ENCODE assay signal across 8 cellular contexts in the genomic region with DNA sequence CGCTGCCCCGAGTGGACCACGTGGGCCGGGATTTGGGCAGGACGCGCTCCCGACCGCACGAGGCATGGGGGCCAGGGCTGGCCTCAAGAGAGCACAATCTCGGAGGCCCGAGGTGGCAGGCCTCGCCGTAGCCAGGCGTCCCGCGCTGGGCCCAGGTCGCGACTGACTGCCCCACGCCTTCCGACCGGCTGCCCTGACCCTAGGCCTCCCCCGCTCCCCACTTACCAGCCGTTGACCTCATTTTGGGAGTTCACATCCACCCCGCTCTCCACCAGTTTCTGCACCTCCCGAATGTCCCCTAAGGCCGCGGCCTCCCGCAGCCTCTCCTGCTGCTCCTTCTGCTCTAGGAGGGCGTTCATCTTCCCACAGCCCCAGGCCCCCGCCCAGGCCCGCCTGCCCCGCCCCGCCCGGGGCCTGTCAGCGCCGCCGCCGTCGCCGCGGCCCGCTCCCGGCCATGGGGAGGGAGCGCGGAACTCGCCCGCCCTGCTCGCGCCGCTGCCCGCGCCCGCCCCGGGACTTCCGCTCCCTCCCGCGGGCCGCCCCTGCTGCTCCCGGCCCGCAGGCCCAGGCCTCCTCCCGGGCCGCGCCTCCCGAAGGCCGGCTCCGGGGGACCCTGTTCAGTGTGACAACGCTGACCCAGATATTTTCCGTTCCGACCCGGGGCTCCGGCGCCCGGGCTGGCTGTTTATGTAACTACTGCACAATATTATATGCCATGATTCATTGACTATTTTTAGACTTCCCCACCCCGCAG. TPM values are rescaled to one million over a fixed set of nuclear protein-coding genes. Genes with fewer than 3 reads are reported as not detected.
DNase-seq lines count a peak whose midpoint lies in the region; FAIRE-seq and TF ChIP-seq lines count a peak whose summit lies in the region.

A gene with protein sequence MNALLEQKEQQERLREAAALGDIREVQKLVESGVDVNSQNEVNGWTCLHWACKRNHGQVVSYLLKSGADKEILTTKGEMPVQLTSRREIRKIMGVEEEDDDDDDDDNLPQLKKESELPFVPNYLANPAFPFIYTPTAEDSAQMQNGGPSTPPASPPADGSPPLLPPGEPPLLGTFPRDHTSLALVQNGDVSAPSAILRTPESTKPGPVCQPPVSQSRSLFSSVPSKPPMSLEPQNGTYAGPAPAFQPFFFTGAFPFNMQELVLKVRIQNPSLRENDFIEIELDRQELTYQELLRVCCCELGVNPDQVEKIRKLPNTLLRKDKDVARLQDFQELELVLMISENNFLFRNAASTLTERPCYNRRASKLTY (minus strand): TSS at position 619 of the 754 bp plus-strand sequence. CDS start 260 bp downstream, at position 359.

- no peaks in the 10 kb centered on the region for H3K27me3 ChIP-seq in neutrophil

- H3K4me1 ChIP-seq in neutrophil (ENCODE audit: control insufficient read depth in 1 of 2, insufficient read depth in 1 of 2, low read depth in 1 of 2, low read length in 1 of 2), result peaks cover 22% of the 10 kb centered on the region in 2 experiments

- DNase-seq in GM04503 (ENCODE audit: low read depth) (peak; percentile 79), HFF-Myc (ENCODE audit: extremely low read depth, low read depth) (peak; percentile 71), MV-4-11 (lab: John Stamatoyannopoulos, UW) (peak; percentile 91), SK-MEL-5 (ENCODE audit: low read depth, low spot score) (peak; percentile 89), frontal cortex (ENCODE audit: low spot score in 2 of 2) (peak; percentile 82 to 89)
- DNase-seq in activated naive CD4-positive, alpha-beta T cell treated with Interleukin-2 at 50 U/mL for 16 hours, result peak; percentile 93

- in situ Hi-C loops in SK-MEL-5 (cut with HindIII; ENCODE audit: low pct_unique_long_range_greater_than_20kb, low sequenced_read_pairs), result no loop called here

- no peaks in the 10 kb centered on the region for H3K9me3 ChIP-seq in neutrophil

- TF ChIP-seq CTCF in HFF-Myc (IDR thresholded peaks at IDR 0.05; ENCODE audit: low read depth, low read length, missing control alignments) (no peak), neutrophil (IDR thresholded peaks at IDR 0.05) (no peak), subcutaneous adipose tissue (IDR thresholded peaks at IDR 0.05; ENCODE audit: low read depth) (no peak)

- peaks cover 11% of the 10 kb centered on the region for H3K36me3 ChIP-seq in neutrophil

- no peak for FAIRE-seq in frontal cortex (lab: Jason Lieb, UNC)

- H3K27ac ChIP-seq in neutrophil, result peak within 1 kb of the TSS; percentile 89

- H3K4me3 ChIP-seq in HFF-Myc (replicated peaks; ENCODE audit: low read depth, low read length) (peak within 1 kb of the TSS; percentile 59), neutrophil (ENCODE audit: low read depth in 1 of 2, low read length in 1 of 2) (peak within 1 kb of the TSS; percentile 72 to 80)

RNA-seq across cellular contexts. Expression of the gene that starts here (rescaled TPM):
- total RNA-seq in SK-MEL-5 (2014; rRNA removed; shearing (Covaris generic)), result 49.0 and 53.4 TPM in 2 replicates
- polyA plus RNA-seq in SK-MEL-5 (2015; cell fraction: cytosol; rRNA removed), result 34.2 and 47.7 TPM in 2 replicates
- polyA plus RNA-seq in SK-MEL-5 (2015; cell fraction: nucleus; rRNA removed), result 46.5 and 52.8 TPM in 2 replicates
- total RNA-seq in frontal cortex (28.9 TPM), subcutaneous adipose tissue (100 to 1,000 TPM in 1 of 4 donors, 10 to 100 TPM in 3; 44.9 to 122 (median 80.4) TPM)

Comparison
In these comparisons a context has a peak if more than half of its experiments do, and no peak if none do; other contexts are left out.
1. Peak in every context shown above with its lines: DNase-seq, H3K4me3 ChIP-seq and H3K27ac ChIP-seq.